In the genomic region with DNA sequence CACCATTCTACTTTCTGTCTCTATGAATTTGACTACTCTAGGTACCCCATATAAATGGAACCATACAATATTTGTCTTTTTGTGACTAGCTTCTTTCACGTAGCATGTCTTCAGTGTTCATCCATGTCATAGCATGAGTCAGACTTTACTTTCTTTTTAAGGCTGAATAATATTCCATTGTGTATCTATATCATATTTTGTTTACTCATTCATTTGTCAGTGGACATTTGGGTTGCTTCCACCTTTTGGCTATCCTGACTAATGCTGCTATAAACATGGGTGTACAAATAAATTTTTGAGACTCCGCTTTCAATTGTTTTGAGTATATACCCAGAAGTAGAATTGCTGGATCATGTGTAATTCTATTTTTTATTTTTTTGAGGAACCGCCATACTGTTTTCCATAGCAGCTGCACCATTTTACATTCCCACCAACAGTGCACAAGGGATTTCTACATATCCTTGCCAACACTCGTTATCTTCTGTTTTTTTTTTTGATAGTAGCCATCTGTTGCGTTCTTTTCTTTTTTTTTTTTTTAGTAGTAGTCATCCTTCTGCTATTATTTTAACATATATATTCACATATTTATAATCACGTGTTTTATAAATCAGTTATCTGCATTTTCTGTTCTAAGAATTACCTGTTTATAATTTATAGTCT, we compare ENCODE assay signal across 1 cellular context.
TF ChIP-seq lines count a peak whose summit lies in the region.

No MANE protein-coding gene starts in this region.

TF ChIP-seq in HEK293, 187 proteins besides CTCF, POLR2A, EP300 and RAD21 (continued from another document):
- TF ChIP-seq, protein P1, sequence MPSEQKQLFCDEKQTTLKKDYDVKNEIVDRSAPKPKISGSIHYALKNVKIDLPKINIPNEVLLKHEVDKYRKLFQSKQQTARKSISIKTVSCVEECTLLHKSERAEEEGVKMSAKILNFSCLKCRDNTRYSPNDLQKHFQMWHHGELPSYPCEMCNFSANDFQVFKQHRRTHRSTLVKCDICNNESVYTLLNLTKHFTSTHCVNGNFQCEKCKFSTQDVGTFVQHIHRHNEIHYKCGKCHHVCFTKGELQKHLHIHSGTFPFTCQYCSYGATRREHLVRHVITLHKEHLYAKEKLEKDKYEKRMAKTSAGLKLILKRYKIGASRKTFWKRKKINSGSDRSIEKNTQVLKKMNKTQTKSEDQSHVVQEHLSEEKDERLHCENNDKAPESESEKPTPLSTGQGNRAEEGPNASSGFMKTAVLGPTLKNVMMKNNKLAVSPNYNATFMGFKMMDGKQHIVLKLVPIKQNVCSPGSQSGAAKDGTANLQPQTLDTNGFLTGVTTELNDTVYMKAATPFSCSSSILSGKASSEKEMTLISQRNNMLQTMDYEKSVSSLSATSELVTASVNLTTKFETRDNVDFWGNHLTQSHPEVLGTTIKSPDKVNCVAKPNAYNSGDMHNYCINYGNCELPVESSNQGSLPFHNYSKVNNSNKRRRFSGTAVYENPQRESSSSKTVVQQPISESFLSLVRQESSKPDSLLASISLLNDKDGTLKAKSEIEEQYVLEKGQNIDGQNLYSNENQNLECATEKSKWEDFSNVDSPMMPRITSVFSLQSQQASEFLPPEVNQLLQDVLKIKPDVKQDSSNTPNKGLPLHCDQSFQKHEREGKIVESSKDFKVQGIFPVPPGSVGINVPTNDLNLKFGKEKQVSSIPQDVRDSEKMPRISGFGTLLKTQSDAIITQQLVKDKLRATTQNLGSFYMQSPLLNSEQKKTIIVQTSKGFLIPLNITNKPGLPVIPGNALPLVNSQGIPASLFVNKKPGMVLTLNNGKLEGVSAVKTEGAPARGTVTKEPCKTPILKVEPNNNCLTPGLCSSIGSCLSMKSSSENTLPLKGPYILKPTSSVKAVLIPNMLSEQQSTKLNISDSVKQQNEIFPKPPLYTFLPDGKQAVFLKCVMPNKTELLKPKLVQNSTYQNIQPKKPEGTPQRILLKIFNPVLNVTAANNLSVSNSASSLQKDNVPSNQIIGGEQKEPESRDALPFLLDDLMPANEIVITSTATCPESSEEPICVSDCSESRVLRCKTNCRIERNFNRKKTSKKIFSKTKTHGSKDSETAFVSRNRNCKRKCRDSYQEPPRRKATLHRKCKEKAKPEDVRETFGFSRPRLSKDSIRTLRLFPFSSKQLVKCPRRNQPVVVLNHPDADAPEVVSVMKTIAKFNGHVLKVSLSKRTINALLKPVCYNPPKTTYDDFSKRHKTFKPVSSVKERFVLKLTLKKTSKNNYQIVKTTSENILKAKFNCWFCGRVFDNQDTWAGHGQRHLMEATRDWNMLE (tag by site-specific recombination; conservative IDR thresholded peaks at IDR 0.05; ENCODE audit: low read depth), result no peak
- no peak for TF ChIP-seq ZNF184 (tag by site-specific recombination; IDR thresholded peaks at IDR 0.05)
